In genomic region chr12:946656-947055, GRCh38 we compare ENCODE assay signal across 2 cellular contexts.
TF ChIP-seq lines count a peak whose summit lies in the region.

No MANE protein-coding gene starts in this region.

TF ChIP-seq in IMR-90, 13 proteins besides CTCF, POLR2A, EP300 and RAD21:
- TF ChIP-seq FOS (IDR thresholded peaks at IDR 0.05; ENCODE audit: low read depth, low read length), result 0 out of 2 replicates have a peak, but pooled peaks have one; percentile 20
- no peak for TF ChIP-seq RFX5 (IDR thresholded peaks at IDR 0.05; ENCODE audit: low read depth, low read length)
- TF ChIP-seq MAFK (IDR thresholded peaks at IDR 0.05; ENCODE audit: low read depth, low read length), result no peak
- TF ChIP-seq CEBPB (IDR thresholded peaks at IDR 0.05; ENCODE audit: low read depth, low read length), result peak; percentile 82
- TF ChIP-seq BHLHE40 (IDR thresholded peaks at IDR 0.05; ENCODE audit: low read depth, low read length), result 0 out of 2 replicates have a peak, but pooled peaks have one; percentile 8
- no peak for TF ChIP-seq SMC3 (IDR thresholded peaks at IDR 0.05; ENCODE audit: low read depth, low read length)
- TF ChIP-seq MXI1 (IDR thresholded peaks at IDR 0.05; ENCODE audit: borderline replicate concordance, low read depth, low read length), result no peak
- no peak for TF ChIP-seq USF2 (IDR thresholded peaks at IDR 0.05; ENCODE audit: low read depth, low read length)
- TF ChIP-seq RCOR1 (IDR thresholded peaks at IDR 0.05; ENCODE audit: insufficient replicate concordance, low read length), result no peak
- no peak for TF ChIP-seq ELK1 (IDR thresholded peaks at IDR 0.05; ENCODE audit: borderline replicate concordance, low read depth, low read length)
- TF ChIP-seq NFE2L2 (IDR thresholded peaks at IDR 0.05; ENCODE audit: low read depth, low read length), result no peak
- no peak for TF ChIP-seq CHD1 (IDR thresholded peaks at IDR 0.05; ENCODE audit: low read depth, low read length)
- no peak for TF ChIP-seq MAZ (IDR thresholded peaks at IDR 0.05; ENCODE audit: borderline replicate concordance, low read depth, low read length)

TF ChIP-seq in GM12878, 131 proteins besides CTCF, POLR2A, EP300 and RAD21 (continues in another document):
- TF ChIP-seq RBBP5 (conservative IDR thresholded peaks at IDR 0.05) (no peak), BHLHE40 (IDR thresholded peaks at IDR 0.05; ENCODE audit: borderline replicate concordance in 1 of 2, low read depth in 2 of 2, low read length in 1 of 2) (0 out of 4 replicates have a peak, but pooled peaks of 1 of the 2 experiments have one; percentile 14), RFX5 (IDR thresholded peaks at IDR 0.05; ENCODE audit: low read depth, low read length) (no peak), MTA2 (IDR thresholded peaks at IDR 0.05; ENCODE audit: low read depth) (peak; percentile 37; the same call in 1 of the 2 replicates), NFIC (IDR thresholded peaks at IDR 0.05; ENCODE audit: low read depth, low read length) (no peak), RB1 (IDR thresholded peaks at IDR 0.05; ENCODE audit: borderline replicate concordance) (no peak), HDAC6 (IDR thresholded peaks at IDR 0.05; ENCODE audit: unreplicated experiment) (no peak), POU2F2 (IDR thresholded peaks at IDR 0.05; ENCODE audit: borderline replicate concordance, low read depth, low read length) (no peak), HCFC1 (IDR thresholded peaks at IDR 0.05; ENCODE audit: low read length) (no peak), IKZF2 (IDR thresholded peaks at IDR 0.05) (peak; percentile 12 to 31; a peak in 1 of 4 replicates), CEBPB (IDR thresholded peaks at IDR 0.05; ENCODE audit: borderline replicate concordance in 1 of 2, low read depth in 2 of 2, low read length in 2 of 2) (no peak), SMAD5 (IDR thresholded peaks at IDR 0.05; ENCODE audit: low read depth) (no peak), IRF3 (IDR thresholded peaks at IDR 0.05) (no peak), BCLAF1 (IDR thresholded peaks at IDR 0.05) (no peak), MAX (IDR thresholded peaks at IDR 0.05; ENCODE audit: low read depth, low read length) (no peak), KDM1A (IDR thresholded peaks at IDR 0.05; ENCODE audit: borderline replicate concordance) (no peak), MYC (IDR thresholded peaks at IDR 0.05; ENCODE audit: insufficient read depth, insufficient read length, insufficient replicate concordance, low read length, severe bottlenecking) (no peak), SREBF1 (IDR thresholded peaks at IDR 0.05; ENCODE audit: low read length) (no peak), SP1 (IDR thresholded peaks at IDR 0.05; ENCODE audit: low read depth, low read length) (no peak), DPF2 (IDR thresholded peaks at IDR 0.05) (peak; percentile 38; the same call in 1 of the 2 replicates), NR2C1 (IDR thresholded peaks at IDR 0.05) (no peak), FOS (IDR thresholded peaks at IDR 0.05; ENCODE audit: borderline replicate concordance, extremely low read depth, insufficient read length) (no peak), RUNX3 (IDR thresholded peaks at IDR 0.05; ENCODE audit: low read length) (no peak), MEF2B (IDR thresholded peaks at IDR 0.05; ENCODE audit: partially characterized antibody, poor library complexity, severe bottlenecking) (peak; percentile 4), KAT2A (conservative IDR thresholded peaks at IDR 0.05; ENCODE audit: control insufficient read depth, low read depth, low read length) (no peak), ZNF24 (IDR thresholded peaks at IDR 0.05) (peak; percentile 29; the same call in 1 of the 2 replicates), BCL11A (IDR thresholded peaks at IDR 0.05; ENCODE audit: low read depth, low read length) (no peak), LARP7 (IDR thresholded peaks at IDR 0.05) (no peak), PKNOX1 (IDR thresholded peaks at IDR 0.05) (no peak), NBN (IDR thresholded peaks at IDR 0.05) (peak; percentile 73; the same call in 1 of the 2 replicates), TCF7 (IDR thresholded peaks at IDR 0.05; ENCODE audit: borderline replicate concordance) (no peak), NRF1 (conservative IDR thresholded peaks at IDR 0.05; ENCODE audit: low read depth, low read length) (no peak), POLR2AphosphoS5 (IDR thresholded peaks at IDR 0.05; ENCODE audit: low read length) (no peak), FOXM1 (IDR thresholded peaks at IDR 0.05; ENCODE audit: low read depth, low read length) (no peak), ZBTB11 (CRISPR knock-in tag; IDR thresholded peaks at IDR 0.05) (no peak), SUZ12 (IDR thresholded peaks at IDR 0.05; ENCODE audit: unreplicated experiment) (no peak), NFXL1 (IDR thresholded peaks at IDR 0.05; ENCODE audit: borderline replicate concordance) (no peak), CUX1 (IDR thresholded peaks at IDR 0.05; ENCODE audit: insufficient replicate concordance, low read depth, low read length) (no peak), ZZZ3 (IDR thresholded peaks at IDR 0.05; ENCODE audit: control insufficient read depth, insufficient read length, low read depth) (no peak), SMARCA5 (IDR thresholded peaks at IDR 0.05) (no peak), RELB (IDR thresholded peaks at IDR 0.05; ENCODE audit: low read depth) (0 out of 2 replicates have a peak, but pooled peaks have one; percentile 12), BMI1 (IDR thresholded peaks at IDR 0.05; ENCODE audit: borderline replicate concordance) (no peak), HDGF (IDR thresholded peaks at IDR 0.05) (0 out of 2 replicates have a peak, but pooled peaks have one; percentile 16), MLLT1 (IDR thresholded peaks at IDR 0.05) (no peak; the same call in 1 of the 2 replicates)
